In the genomic region with DNA sequence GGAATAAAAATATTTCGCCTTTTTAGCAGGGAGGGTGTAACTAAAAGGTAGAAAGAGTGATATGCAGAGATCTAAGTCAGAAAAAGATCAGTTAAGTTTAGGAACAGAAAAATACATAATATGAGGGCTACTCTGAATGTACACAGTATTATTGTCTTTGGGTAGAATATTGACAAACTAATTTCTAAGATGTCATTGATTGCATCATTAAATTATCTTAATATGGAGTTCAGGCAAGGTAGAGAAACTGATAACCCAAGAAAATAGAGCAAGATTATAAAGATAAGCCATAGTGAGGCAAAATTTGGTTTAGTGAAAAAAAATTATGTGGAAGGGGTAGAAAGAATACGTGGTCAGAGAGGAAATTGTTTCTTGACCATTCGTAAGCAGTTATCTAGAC, we compare ENCODE assay signal across 5 cellular contexts.
"Had no signal": no experiment of that assay in that cellular context is flagged by ENCODE, and none has a peak within 500 bp of the region (broad histone marks: within the 10 kb centered on the region; RNA-seq: fewer than 3 reads in every experiment).

No MANE protein-coding gene starts in this region.

- H3K27ac Mint-ChIP-seq: GM23338, H9, IgD-negative memory B cell had no signal

- H3K27me3 Mint-ChIP-seq: IgD-negative memory B cell had no signal

- H3K4me3 ChIP-seq: GM23338 had no signal

- H3K4me2 ChIP-seq: GM23338 had no signal

- H3K4me1 Mint-ChIP-seq: GM23338, H9 had no signal

- H2AFZ ChIP-seq: GM23338 had no signal

- ATAC-seq: GM23338 had no signal

- DNase-seq: H9, HCEC 1CT, KG1 had no signal

- H3K36me3 Mint-ChIP-seq: IgD-negative memory B cell had no signal

- H3K4me3 Mint-ChIP-seq: GM23338, H9, IgD-negative memory B cell had no signal
